In the genomic region with DNA sequence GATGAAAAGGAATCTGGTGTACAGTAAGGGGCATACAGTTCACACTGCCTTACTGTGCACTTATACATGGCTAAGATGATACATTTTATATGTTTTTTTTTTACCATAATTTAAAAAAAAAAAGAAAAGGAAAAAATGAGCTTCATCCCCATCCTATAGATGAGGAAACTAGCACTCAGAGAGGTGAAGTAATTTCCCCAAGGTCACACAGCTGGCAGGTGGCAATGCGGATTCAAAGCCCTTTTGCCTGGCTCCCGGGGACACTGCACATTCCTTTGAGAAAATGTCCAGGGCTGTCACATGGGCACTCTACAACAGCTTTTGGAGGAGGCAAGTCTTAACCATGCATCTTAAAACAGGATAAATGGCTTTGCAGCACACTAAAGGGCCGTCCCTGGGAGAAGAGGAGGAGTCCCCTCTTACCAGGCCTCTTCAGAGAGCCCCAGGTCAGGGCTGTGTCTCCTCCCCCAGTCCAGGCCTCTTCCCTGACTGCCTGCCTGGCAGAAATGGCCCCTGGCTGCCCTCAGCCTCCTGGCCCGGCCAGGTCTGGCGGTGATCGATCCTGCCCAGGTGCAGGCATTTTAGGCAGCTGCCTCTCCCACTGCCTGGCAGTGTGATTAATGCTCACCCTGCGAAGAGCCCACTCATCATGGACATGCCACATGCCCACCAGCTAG, we compare ENCODE assay signal across 23 cellular contexts.
"Had no signal": no experiment of that assay in that cellular context is flagged by ENCODE, and none has a peak within 500 bp of the region (broad histone marks: within the 10 kb centered on the region; RNA-seq: fewer than 3 reads in every experiment).

No MANE protein-coding gene starts in this region.

- H3K27ac ChIP-seq: coronary artery, esophagus squamous epithelium, heart right ventricle, prostate gland, skin epidermis, spleen, testis, tibial artery had no signal

- H3K9me3 ChIP-seq: esophagus squamous epithelium, heart right ventricle, prostate gland, spleen, testis, tibial artery had no signal

- H3K4me3 ChIP-seq: coronary artery, esophagus squamous epithelium, heart right ventricle, lung, prostate gland, skin epidermis, spleen, testis, tibial artery had no signal

- H3K4me1 ChIP-seq: esophagus squamous epithelium, prostate gland, spleen, testis, tibial artery had no signal

- H3K36me3 ChIP-seq: esophagus squamous epithelium, heart right ventricle, prostate gland, spleen, tibial artery had no signal

- FAIRE-seq: endometrium, keratinocyte had no signal

- H3K27me3 ChIP-seq: testis had no signal

- DNase-seq: dermis blood vessel endothelial cell; effector memory CD8-positive, alpha-beta T cell; erythroblast; esophagus squamous epithelium; foreskin melanocyte; glutamatergic neuron; heart right ventricle; hippocampal formation; immature natural killer cell; natural killer cell; right cardiac atrium; spleen; stimulated activated CD4-positive, alpha-beta T cell treated with anti-CD3 and anti-CD28 coated beads, Interleukin-4, amount 100 ng/mL, for 4 hours; stimulated activated naive CD8-positive, alpha-beta T cell treated with anti-CD3 and anti-CD28 coated beads, Interleukin-15, Interleukin-2, amounts not matched to agents 100 U/mL and 50 U/mL, for 24 hours; substantia nigra; testis; tibial artery had no signal
